37 cellular contexts compared by ENCODE assay signal in genomic region chr19:5533257-5533656, GRCh38. TPM values are rescaled to one million over a fixed set of nuclear protein-coding genes. Genes with fewer than 3 reads are reported as not detected.
"Had no signal": no experiment of that assay in that cellular context is flagged by ENCODE, and none has a peak within 500 bp of the region (broad histone marks: within the 10 kb centered on the region; RNA-seq: fewer than 3 reads in every experiment).

No MANE protein-coding gene starts in this region.

- DNase-seq: Karpas-422, Kasumi-1, MG63, MM.1S, MV-4-11, NCI-H1048, NCI-H1092, NCI-H1092 treated with DMSO at 0.1 percent for 48 hours, NCI-H1105, NCI-H1105 treated with DMSO at 0.1 percent for 48 hours, NCI-H1417, NCI-H1417 treated with DMSO at 0.1 percent for 48 hours, NCI-H1436, NCI-H1436 treated with DMSO at 0.1 percent for 48 hours, NCI-H146, NCI-H1694, NCI-H1694 treated with DMSO at 0.1 percent for 48 hours, NCI-H187, NCI-H187 treated with DMSO at 0.1 percent for 48 hours, NCI-H1930, NCI-H2029, NCI-H2029 treated with DMSO at 0.1 percent for 48 hours, NCI-H2081, NCI-H2081 treated with DMSO at 0.1 percent for 48 hours, NCI-H2107, NCI-H2171, NCI-H2171 treated with DMSO at 0.1 percent for 48 hours, NCI-H2227 treated with DMSO at 0.1 percent for 48 hours, NCI-H226, NCI-H345, NCI-H446, NCI-H446 treated with DMSO at 0.1 percent for 48 hours, NCI-H510A, NCI-H510A treated with DMSO at 0.1 percent for 48 hours, NCI-H524 had no signal

- H3K9me3 ChIP-seq: MG63 had no signal

- H3K4me3 ChIP-seq: MG63 had no signal

- H3K36me3 ChIP-seq: MG63 had no signal

- H3K27me3 ChIP-seq: MG63 had no signal

RNA-seq across cellular contexts. Expression of gene TINCR, which starts 34.5 kb away (rescaled TPM):
- total RNA-seq: LHCN-M2, NCI-H460 had no signal
